ENCODE assay signal across 8 cellular contexts in the genomic region with DNA sequence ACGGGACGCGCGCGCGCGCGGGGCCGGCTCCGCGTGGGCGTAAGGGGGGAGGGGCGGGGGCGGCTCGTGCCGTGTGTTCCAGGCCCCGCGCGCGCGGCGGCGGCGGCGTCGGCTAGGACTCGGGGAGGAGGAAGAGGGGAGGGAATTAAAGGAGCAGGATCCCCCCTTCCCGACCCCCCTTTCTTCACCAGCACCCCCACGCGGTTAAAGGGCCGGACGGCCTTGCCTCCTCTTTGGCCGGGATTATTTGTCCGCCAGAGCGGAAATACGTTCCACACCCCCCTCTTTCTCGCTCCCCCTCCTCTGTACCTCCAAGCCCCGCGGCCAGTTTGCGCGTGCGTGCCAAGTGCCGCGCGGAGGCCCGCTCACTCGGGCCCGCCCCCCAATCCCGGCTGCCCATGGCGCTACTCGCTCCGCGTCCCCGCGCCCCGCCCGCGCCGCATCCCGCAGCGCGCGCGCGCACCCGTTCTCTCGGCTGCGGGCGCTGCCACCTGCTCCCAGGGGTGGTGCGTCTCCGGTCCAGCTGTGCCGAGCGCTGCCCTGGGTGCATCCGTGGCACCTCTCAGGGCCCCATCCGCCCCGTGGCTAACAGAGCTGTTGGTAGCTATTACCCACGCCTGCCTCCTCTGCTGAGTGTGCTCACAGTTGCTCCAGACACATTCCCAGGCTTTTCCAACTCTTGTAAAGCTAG. TPM values are rescaled to one million over a fixed set of nuclear protein-coding genes. Genes with fewer than 3 reads are reported as not detected.
DNase-seq lines count a peak whose midpoint lies in the region; ATAC-seq and TF ChIP-seq lines count a peak whose summit lies in the region.

A gene with protein sequence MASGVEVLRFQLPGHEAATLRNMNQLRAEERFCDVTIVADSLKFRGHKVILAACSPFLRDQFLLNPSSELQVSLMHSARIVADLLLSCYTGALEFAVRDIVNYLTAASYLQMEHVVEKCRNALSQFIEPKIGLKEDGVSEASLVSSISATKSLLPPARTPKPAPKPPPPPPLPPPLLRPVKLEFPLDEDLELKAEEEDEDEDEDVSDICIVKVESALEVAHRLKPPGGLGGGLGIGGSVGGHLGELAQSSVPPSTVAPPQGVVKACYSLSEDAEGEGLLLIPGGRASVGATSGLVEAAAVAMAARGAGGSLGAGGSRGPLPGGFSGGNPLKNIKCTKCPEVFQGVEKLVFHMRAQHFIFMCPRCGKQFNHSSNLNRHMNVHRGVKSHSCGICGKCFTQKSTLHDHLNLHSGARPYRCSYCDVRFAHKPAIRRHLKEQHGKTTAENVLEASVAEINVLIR (minus strand): TSS at position 134 of the 691 bp plus-strand sequence. CDS start 781 bp downstream, outside the sequence.

- POLR2A ChIA-PET in activated CD4-positive, alpha-beta memory T cell treated with anti-CD3 and anti-CD28 coated beads, Interleukin-2, amount 10 ng/mL, durations not matched to agents 7 days and 5 days (lab: Charles Lee) = interaction anchor here (0.7 to 1.2 kb wide), 3 partner anchors 12 to 247 kb away, joined by 3 read pairs; a partner anchor contains a TSS

- peaks cover 38% of the 10 kb centered on the region for H3K4me1 Mint-ChIP-seq in activated CD4-positive, alpha-beta memory T cell treated with anti-CD3 and anti-CD28 coated beads, Interleukin-2, amount 10 ng/mL, durations not matched to agents 7 days and 5 days

- peak within 1 kb of the TSS; percentile 66 for H3K27ac ChIP-seq in HL-60 (replicated peaks)
- peak within 1 kb of the TSS; percentile 70 to 99 (median 95) for H3K27ac ChIP-seq in dorsolateral prefrontal cortex
- peak within 1 kb of the TSS; percentile 22 to 69 (median 62) for H3K27ac ChIP-seq in right lobe of liver

- peaks cover 0 to 15% (median under 1%) of the 10 kb centered on the region in 4 donors for H3K4me1 ChIP-seq in right lobe of liver

- intact Hi-C loops in dorsolateral prefrontal cortex (cut with DNase I) (loop anchor here (2.0 to 10.0 kb wide), 5 partner anchors 50 to 293 kb away; a partner anchor contains a TSS), right lobe of liver (cut with DNase I) (loop anchor here in 1 of 2 donors (10.0 kb wide), 1 partner anchor 53 kb away; a partner anchor contains a TSS)

- H3K36me3 Mint-ChIP-seq in activated CD4-positive, alpha-beta memory T cell treated with anti-CD3 and anti-CD28 coated beads, Interleukin-2, amount 10 ng/mL, durations not matched to agents 7 days and 5 days (ENCODE audit: low read depth) = peaks cover 4% of the 10 kb centered on the region

- no peaks in the 10 kb centered on the region for H3K27me3 ChIP-seq in HL-60 (ENCODE audit: insufficient read depth, poor library complexity, severe bottlenecking)
- no peaks in the 10 kb centered on the region for H3K27me3 ChIP-seq in dorsolateral prefrontal cortex
- no peaks in the 10 kb centered on the region for H3K27me3 ChIP-seq in right lobe of liver

- H3K9me3 ChIP-seq in right lobe of liver = no peaks in the 10 kb centered on the region

- TF ChIP-seq CTCF in HL-60 (IDR thresholded peaks at IDR 0.05; ENCODE audit: insufficient read depth, low read length) (no peak), dorsolateral prefrontal cortex (IDR thresholded peaks at IDR 0.05 in 54 of 56, conservative IDR thresholded peaks at IDR 0.05 in 2 of 56; ENCODE audit: low read depth in 1 of 56, partially characterized antibody in 56 of 56) (peak in 13 of 56 donors; percentile 8 to 35 (median 17)), right lobe of liver (IDR thresholded peaks at IDR 0.05) (no peak)

- H3K4me3 Mint-ChIP-seq in activated CD4-positive, alpha-beta memory T cell treated with anti-CD3 and anti-CD28 coated beads, Interleukin-2, amount 10 ng/mL, durations not matched to agents 7 days and 5 days = peak within 1 kb of the TSS; percentile 81

- no peaks in the 10 kb centered on the region for H3K36me3 ChIP-seq in right lobe of liver

- H3K27me3 Mint-ChIP-seq in activated CD4-positive, alpha-beta memory T cell treated with anti-CD3 and anti-CD28 coated beads, Interleukin-2, amount 10 ng/mL, durations not matched to agents 7 days and 5 days = peaks cover 16% of the 10 kb centered on the region

- peak within 1 kb of the TSS; percentile 46 for H3K27ac Mint-ChIP-seq in activated CD4-positive, alpha-beta memory T cell treated with anti-CD3 and anti-CD28 coated beads, Interleukin-2, amount 10 ng/mL, durations not matched to agents 7 days and 5 days

- H3K9me3 Mint-ChIP-seq in activated CD4-positive, alpha-beta memory T cell treated with anti-CD3 and anti-CD28 coated beads, Interleukin-2, amount 10 ng/mL, durations not matched to agents 7 days and 5 days = no peaks in the 10 kb centered on the region

- WGBS in right lobe of liver (ENCODE audit: insufficient coverage, low coverage, low lambda C conversion rate, missing lambda C conversion rate) = 0% methylated on average over 11 of the region's 77 CpGs

- TF ChIP-seq POLR2A in right lobe of liver (IDR thresholded peaks at IDR 0.05) = peak; percentile 58

- DNase-seq in HL-60 (ENCODE audit: low read depth in 1 of 2, low spot score in 1 of 2) = peak; percentile 87 to 92
- DNase-seq in NCI-H82 (lab: John Stamatoyannopoulos, UW) = peak; percentile 99
- DNase-seq in activated CD4-positive, alpha-beta memory T cell treated with anti-CD3 and anti-CD28 coated beads, Interleukin-2, amount 10 ng/mL, durations not matched to agents 7 days and 5 days = peak; percentile 86
- peak; percentile 91 to 97 (median 94) for DNase-seq in dorsolateral prefrontal cortex
- DNase-seq in right lobe of liver = peak; percentile 90 to 94 (median 93)
- peak; percentile 76 to 79 for DNase-seq in stimulated activated CD4-positive, alpha-beta T cell treated with anti-CD3 and anti-CD28 coated beads, Interleukin-2, amount 100 ng/mL, for 48 hours

- CTCF ChIA-PET in activated CD4-positive, alpha-beta memory T cell treated with anti-CD3 and anti-CD28 coated beads, Interleukin-2, amount 10 ng/mL, durations not matched to agents 7 days and 5 days (lab: Charles Lee) = interaction anchor here (1.7 kb wide), 1 partner anchor 50 kb away, joined by 4 read pairs; no protein-coding TSS in a partner anchor

- ATAC-seq in GM18520 (IDR thresholded peaks at IDR 0.05; ENCODE audit: unreplicated experiment) (peak; percentile 42), right lobe of liver (peak; percentile 73 to 84 (median 78)), GM21515 (IDR thresholded peaks at IDR 0.05; ENCODE audit: unreplicated experiment) (no peak)

- peak within 1 kb of the TSS; percentile 46 for H3K4me3 ChIP-seq in HL-60 (replicated peaks; ENCODE audit: insufficient read depth, low read length)
- H3K4me3 ChIP-seq in dorsolateral prefrontal cortex = peak within 1 kb of the TSS; percentile 52 to 96 (median 72)
- H3K4me3 ChIP-seq in right lobe of liver = peak within 1 kb of the TSS; percentile 31 to 61 (median 60)

RNA-seq across cellular contexts. Expression of the gene that starts here (rescaled TPM):
- total RNA-seq in activated CD4-positive, alpha-beta memory T cell treated with anti-CD3 and anti-CD28 coated beads, Interleukin-2, amount 10 ng/mL, durations not matched to agents 7 days and 5 days = 1 to 10 TPM in 1 of 2 experiments, under 1 TPM in 1; 0.98 to 1.1 TPM
- 10 to 100 TPM in 15 of 120 experiments, 1 to 10 TPM in 105; 3.7 to 13.7 (median 7.6) TPM for total RNA-seq in dorsolateral prefrontal cortex
- total RNA-seq in right lobe of liver = under 1 TPM in 5 of 6 experiments, not detected in 1; 0.25 to 0.82 (median 0.51) TPM

Comparison
In these comparisons a context has a peak if more than half of its experiments do, and no peak if none do; other contexts are left out.
1. Peak in DNase-seq, ATAC-seq, H3K4me3 ChIP-seq and H3K27ac ChIP-seq in right lobe of liver; RNA of the gene not detected or under 1 TPM.